Comparison of ENCODE assay signal across 9 cellular contexts in the genomic region with DNA sequence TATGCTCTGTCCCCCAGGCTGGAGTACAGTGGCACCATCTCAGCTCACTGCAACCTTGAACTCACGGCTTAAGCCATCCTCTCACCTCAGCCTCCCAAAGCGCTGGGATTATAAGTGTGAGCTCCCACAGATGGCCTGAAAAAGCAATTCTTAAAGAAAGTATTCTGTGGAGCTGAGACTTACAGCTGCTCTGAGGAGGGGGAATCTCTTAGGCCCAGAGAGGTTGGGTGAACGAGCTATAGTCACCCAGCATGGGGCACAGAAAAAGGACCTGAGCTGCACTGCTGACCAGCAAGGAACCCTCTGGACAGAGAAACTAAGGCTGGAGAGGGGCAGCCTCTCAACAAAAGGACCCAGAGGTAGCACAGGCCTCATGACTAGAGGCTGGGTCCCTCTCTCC. TPM values are rescaled to one million over a fixed set of nuclear protein-coding genes. Genes with fewer than 3 reads are reported as not detected.
A peak's percentile ranks its signal among the peaks of the same experiment; 100 is the strongest.
DNase-seq lines count a peak whose midpoint lies in the region; ATAC-seq, FAIRE-seq and TF ChIP-seq lines count a peak whose summit lies in the region.
"Had no signal": no experiment of that assay in that cellular context is flagged by ENCODE, and none has a peak within 500 bp of the region (broad histone marks: within the 10 kb centered on the region; RNA-seq: fewer than 3 reads in every experiment).

No MANE protein-coding gene starts in this region.

- no peak for TF ChIP-seq RAD21 in HepG2 (CRISPR knock-in tag; IDR thresholded peaks at IDR 0.05)

- H3K4me1 Mint-ChIP-seq in mesothelial cell of epicardium: peaks cover 42% of the 10 kb centered on the region

- no peak for FAIRE-seq in HepG2 (lab: Jason Lieb, UNC)
- no peak for FAIRE-seq in bronchial epithelial cell (lab: Jason Lieb, UNC)

- H3K27ac ChIP-seq in HepG2 (ENCODE audit: extremely low read length, insufficient read depth, low read length) (peak overlapping the region; percentile 79), right lobe of liver (no peak overlapping the region), uterus (peak overlapping the region; percentile 85 to 90)

- H3K27me3 ChIP-seq in HepG2 (ENCODE audit: control insufficient read depth in 1 of 2, insufficient read depth in 2 of 2, low read length in 2 of 2) (no peaks in the 10 kb centered on the region; a peak in 1 of 5 replicates), right lobe of liver (no peaks in the 10 kb centered on the region), bronchial epithelial cell (ENCODE audit: control insufficient read depth, insufficient read depth, low read length) (no peaks in the 10 kb centered on the region), uterus (no peaks in the 10 kb centered on the region)

- peaks cover 3% of the 10 kb centered on the region for H3K36me3 Mint-ChIP-seq in mesothelial cell of epicardium

- no peaks in the 10 kb centered on the region for H4K20me1 ChIP-seq in HepG2 (ENCODE audit: insufficient read depth, low read length)

- in situ Hi-C loops in HepG2 (cut with HindIII; ENCODE audit: extremely low pct_ligation_motif_present, low pct_unique_long_range_greater_than_20kb): no loop called here
- in situ Hi-C loops in GM13976 (cut with MboI; ENCODE audit: low sequenced_read_pairs, unreplicated experiment): no loop called here

- H3K4me3 Mint-ChIP-seq in mesothelial cell of epicardium: peak overlapping the region; percentile 82

- H3K4me3 ChIP-seq in HepG2 (replicated peaks in 1 of 3; ENCODE audit: insufficient read depth in 1 of 3, low read depth in 2 of 3, low read length in 3 of 3): peak overlapping the region; percentile 69 to 95 (median 70)
- no peak overlapping the region for H3K4me3 ChIP-seq in right lobe of liver
- H3K4me3 ChIP-seq in bronchial epithelial cell (ENCODE audit: low read depth, low read length): peak overlapping the region; percentile 87
- peak overlapping the region in 1 of 2 donors; percentile 63 for H3K4me3 ChIP-seq in uterus

- BruUV-seq in HepG2 (replicated peaks; lab: Mats Ljungman, UMichigan): no TSS peak

- H2AFZ ChIP-seq in HepG2 (ENCODE audit: low read length): no peak overlapping the region

- no peaks in the 10 kb centered on the region for H3K9me3 ChIP-seq in HepG2 (ENCODE audit: low read length)
- no peaks in the 10 kb centered on the region for H3K9me3 ChIP-seq in right lobe of liver
- no peaks in the 10 kb centered on the region for H3K9me3 ChIP-seq in uterus

- TF ChIP-seq EP300 in HepG2 (IDR thresholded peaks at IDR 0.05; ENCODE audit: low read depth in 2 of 2, low read length in 2 of 2): no peak
- no peak for TF ChIP-seq EP300 in HepG2 (CRISPR knock-in tag; IDR thresholded peaks at IDR 0.05; ENCODE audit: borderline replicate concordance)

- H3K4me2 ChIP-seq in HepG2 (ENCODE audit: low read depth, low read length): peak overlapping the region; percentile 79

- TF ChIP-seq CTCF in HepG2 (CRISPR knock-in tag; IDR thresholded peaks at IDR 0.05): no peak
- no peak for TF ChIP-seq CTCF in right lobe of liver (IDR thresholded peaks at IDR 0.05)
- no peak for TF ChIP-seq CTCF in bronchial epithelial cell (IDR thresholded peaks at IDR 0.05; ENCODE audit: insufficient read depth, low read length, severe bottlenecking)
- TF ChIP-seq CTCF in mesothelial cell of epicardium (IDR thresholded peaks at IDR 0.05; ENCODE audit: unreplicated experiment): no peak
- TF ChIP-seq CTCF in uterus (IDR thresholded peaks at IDR 0.05): no peak
- no peak for TF ChIP-seq CTCF in GM13976 (IDR thresholded peaks at IDR 0.05; ENCODE audit: borderline replicate concordance, control extremely low read depth, extremely low read depth, insufficient read depth, missing control alignments)

- intact Hi-C loops in HepG2 (cut with micrococcal nuclease; ENCODE audit: unreplicated experiment) (loop anchor here (2.0 kb wide), 1 partner anchor 17 kb away; no protein-coding TSS in a partner anchor), right lobe of liver (cut with DNase I) (no loop called here), uterus (cut with DNase I; ENCODE audit: low total_unique reads) (no loop called here)

- POLR2A ChIA-PET in HepG2 (lab: Yijun Ruan, JAX): interaction anchor here (2.1 to 2.7 kb wide), 2 partner anchors 12 to 123 kb away, joined by 15 to 32 read pairs; partner anchors contain the start of gene PAFAH2

- no peak for TF ChIP-seq POLR2A in HepG2 (IDR thresholded peaks at IDR 0.05; ENCODE audit: insufficient read depth in 1 of 2, low read depth in 2 of 2, low read length in 2 of 2)
- TF ChIP-seq POLR2A in right lobe of liver (IDR thresholded peaks at IDR 0.05): no peak
- TF ChIP-seq POLR2A in uterus (IDR thresholded peaks at IDR 0.05): no peak

- H3K36me3 ChIP-seq in HepG2 (replicated peaks in 1 of 2; ENCODE audit: control insufficient read depth in 1 of 2, insufficient read depth in 2 of 2, low read length in 2 of 2): no peaks in the 10 kb centered on the region
- H3K36me3 ChIP-seq in right lobe of liver: no peaks in the 10 kb centered on the region
- peaks cover 4% of the 10 kb centered on the region for H3K36me3 ChIP-seq in bronchial epithelial cell (ENCODE audit: control insufficient read depth, insufficient read depth, low read length)
- H3K36me3 ChIP-seq in uterus: no peaks in the 10 kb centered on the region

- peak overlapping the region; percentile 96 for H3K27ac Mint-ChIP-seq in mesothelial cell of epicardium

- DNase-seq in HepG2 (ENCODE audit: low spot score): no peak
- no peak for DNase-seq in right lobe of liver
- DNase-seq in bronchial epithelial cell (ENCODE audit: low read depth): no peak
- DNase-seq in mesothelial cell of epicardium (ENCODE audit: low spot score in 2 of 2, unreplicated experiment in 2 of 2): no peak
- no peak for DNase-seq in uterus
- no peak for DNase-seq in GM13976 (ENCODE audit: low spot score)
- DNase-seq: T-helper 2 cell had no signal

- 76% methylated on average over 3 of the region's 3 CpGs for WGBS in HepG2 (ENCODE audit: low lambda C conversion rate)
- WGBS in right lobe of liver (ENCODE audit: insufficient coverage, low coverage, low lambda C conversion rate, missing lambda C conversion rate): 91% methylated on average over 3 of the region's 3 CpGs

- peaks cover 22% of the 10 kb centered on the region for H3K79me2 ChIP-seq in HepG2 (ENCODE audit: insufficient read depth, low read length)

- H3K9ac ChIP-seq in HepG2 (ENCODE audit: insufficient read depth, low read depth, low read length): peak overlapping the region; percentile 67

- H3K4me1 ChIP-seq in HepG2 (ENCODE audit: insufficient read depth, low read length) (peaks cover 71% of the 10 kb centered on the region), right lobe of liver (peaks cover 0 to 60% (median 25%) of the 10 kb centered on the region in 4 donors), uterus (peaks cover 0 to 10% of the 10 kb centered on the region in 2 donors)

- CTCF ChIA-PET in HepG2 (lab: Yijun Ruan, JAX; ENCODE audit: low intra/inter-chr PET ratio, low total read pairs): no interaction called here

- no peaks in the 10 kb centered on the region for H3K27me3 Mint-ChIP-seq in mesothelial cell of epicardium (ENCODE audit: low read depth)

- no peaks in the 10 kb centered on the region for H3K9me3 Mint-ChIP-seq in mesothelial cell of epicardium

- ATAC-seq in HepG2 (no peak), right lobe of liver (no peak), GM21367 (IDR thresholded peaks at IDR 0.05; ENCODE audit: unreplicated experiment) (no peak), HG02973 (IDR thresholded peaks at IDR 0.05; ENCODE audit: unreplicated experiment) (no peak)

RNA-seq across cellular contexts. Expression of gene PAQR7, which starts 1.3 kb away (rescaled TPM):
- 6.0 and 13.2 TPM in 2 replicates for total RNA-seq in HepG2 (2016; rRNA removed; fragmentation: Illumina TruSeq; extraction: Trizol)
- total RNA-seq in HepG2 (2016; cell fraction: cytosol; rRNA removed; fragmentation: Illumina TruSeq; extraction: Trizol; ENCODE audit: low read depth): 4.1 and 4.7 TPM in 2 replicates
- total RNA-seq in HepG2 (2016; cell fraction: insoluble cytoplasmic fraction; rRNA removed; fragmentation: Illumina TruSeq; extraction: Trizol): 6.2 and 13.0 TPM in 2 replicates
- 10.2 and 10.4 TPM in 2 replicates for total RNA-seq in HepG2 (2016; cell fraction: membrane; rRNA removed; fragmentation: Illumina TruSeq; extraction: Trizol)
- total RNA-seq in HepG2 (2016; cell fraction: nucleus; rRNA removed; fragmentation: Illumina TruSeq; extraction: Trizol): 8.2 and 9.4 TPM in 2 replicates
- polyA plus RNA-seq in HepG2 (2011; rRNA removed): 16.6 and 20.2 TPM in 2 replicates
- 19.1 and 22.5 TPM in 2 replicates for polyA plus RNA-seq in HepG2 (2011; cell fraction: cytosol; rRNA removed)
- 17.0 and 18.5 TPM in 2 replicates for polyA plus RNA-seq in HepG2 (2011; cell fraction: nucleus; rRNA removed)
- polyA plus RNA-seq in HepG2 (2012): 13.9 and 14.2 TPM in 2 replicates
- polyA plus RNA-seq in HepG2 (2016; cell fraction: cytosol; fragmentation: Illumina TruSeq; extraction: Trizol; ENCODE audit: low read depth): 2.4 TPM in 2 replicates
- polyA plus RNA-seq in HepG2 (2016; cell fraction: insoluble cytoplasmic fraction; fragmentation: Illumina TruSeq; extraction: Trizol; ENCODE audit: low read depth): 4.5 and 5.3 TPM in 2 replicates
- polyA plus RNA-seq in HepG2 (2016; cell fraction: membrane; fragmentation: Illumina TruSeq; extraction: Trizol; ENCODE audit: low read depth): 5.2 and 5.6 TPM in 2 replicates
- 19.6 and 20.2 TPM in 2 replicates for polyA plus RNA-seq in HepG2 (2016; cell fraction: nucleus; fragmentation: Illumina TruSeq; extraction: Trizol; ENCODE audit: insufficient read depth, low read depth)
- 21.8 and 127 TPM in 2 replicates for polyA minus RNA-seq in HepG2 (2011; rRNA and poly(A)+ RNA removed; ENCODE audit: low replicate concordance)
- polyA minus RNA-seq in HepG2 (2011; cell fraction: cytosol; rRNA and poly(A)+ RNA removed): 28.0 and 29.7 TPM in 2 replicates
- 6.8 and 10.7 TPM in 2 replicates for polyA minus RNA-seq in HepG2 (2011; cell fraction: nucleus; rRNA and poly(A)+ RNA removed)
- 1 to 10 TPM in 5 of 6 experiments, under 1 TPM in 1; 0.74 to 4.8 (median 2.4) TPM for total RNA-seq in right lobe of liver
- total RNA-seq in bronchial epithelial cell: 12.6 and 20.7 TPM in 2 replicates
- total RNA-seq in mesothelial cell of epicardium: 24.0 to 26.8 TPM (median 24.0 TPM) in 3 replicates
- 10 to 100 TPM in 2 of 4 donors, 1 to 10 TPM in 2; 4.7 to 20.1 (median 9.9) TPM for total RNA-seq in uterus

RNA-seq across cellular contexts. Expression of gene AUNIP, which starts 15.0 kb away (rescaled TPM):
- total RNA-seq in HepG2 (2016; rRNA removed; fragmentation: Illumina TruSeq; extraction: Trizol) (12.3 and 12.8 TPM in 2 replicates), right lobe of liver (under 1 TPM in 2 of 6 experiments, not detected in 4; 0.43 to 0.56 TPM), bronchial epithelial cell (2.4 TPM in 2 replicates), mesothelial cell of epicardium (2.4 to 2.8 TPM (median 2.7 TPM) in 3 replicates), uterus (1 to 10 TPM in 1 of 4 donors, not detected in 3; 1.1 TPM)
- total RNA-seq in HepG2 (2016; cell fraction: cytosol; rRNA removed; fragmentation: Illumina TruSeq; extraction: Trizol; ENCODE audit: low read depth): 5.7 TPM in 2 replicates
- 12.6 and 14.1 TPM in 2 replicates for total RNA-seq in HepG2 (2016; cell fraction: insoluble cytoplasmic fraction; rRNA removed; fragmentation: Illumina TruSeq; extraction: Trizol)
- 10.9 and 11.6 TPM in 2 replicates for total RNA-seq in HepG2 (2016; cell fraction: membrane; rRNA removed; fragmentation: Illumina TruSeq; extraction: Trizol)
- 10.2 and 12.0 TPM in 2 replicates for total RNA-seq in HepG2 (2016; cell fraction: nucleus; rRNA removed; fragmentation: Illumina TruSeq; extraction: Trizol)
- polyA plus RNA-seq in HepG2 (2011; rRNA removed): 2.4 and 3.8 TPM in 2 replicates
- 2.0 and 2.5 TPM in 2 replicates for polyA plus RNA-seq in HepG2 (2011; cell fraction: cytosol; rRNA removed)
- polyA plus RNA-seq in HepG2 (2011; cell fraction: nucleus; rRNA removed): 2.3 TPM in 2 replicates
- polyA plus RNA-seq in HepG2 (2012): 1.4 and 2.3 TPM in 2 replicates
- polyA plus RNA-seq in HepG2 (2016; cell fraction: cytosol; fragmentation: Illumina TruSeq; extraction: Trizol; ENCODE audit: low read depth): 2.5 and 3.0 TPM in 2 replicates
- 12.7 and 13.5 TPM in 2 replicates for polyA plus RNA-seq in HepG2 (2016; cell fraction: insoluble cytoplasmic fraction; fragmentation: Illumina TruSeq; extraction: Trizol; ENCODE audit: low read depth)
- polyA plus RNA-seq in HepG2 (2016; cell fraction: membrane; fragmentation: Illumina TruSeq; extraction: Trizol; ENCODE audit: low read depth): 4.7 and 4.8 TPM in 2 replicates
- polyA plus RNA-seq in HepG2 (2016; cell fraction: nucleus; fragmentation: Illumina TruSeq; extraction: Trizol; ENCODE audit: insufficient read depth, low read depth): 7.1 and 8.3 TPM in 2 replicates
- polyA minus RNA-seq in HepG2 (2011; rRNA and poly(A)+ RNA removed; ENCODE audit: low replicate concordance): 4.6 and 20.8 TPM in 2 replicates
- polyA minus RNA-seq in HepG2 (2011; cell fraction: cytosol; rRNA and poly(A)+ RNA removed): 2.7 and 3.9 TPM in 2 replicates
- polyA minus RNA-seq in HepG2 (2011; cell fraction: nucleus; rRNA and poly(A)+ RNA removed): 5.7 and 7.3 TPM in 2 replicates

RNA-seq across cellular contexts. Expression of gene STMN1, which starts 32.0 kb away (rescaled TPM):
- total RNA-seq in HepG2 (2016; rRNA removed; fragmentation: Illumina TruSeq; extraction: Trizol) (409 and 618 TPM in 2 replicates), right lobe of liver (10 to 100 TPM in 1 of 6 experiments, 1 to 10 TPM in 5; 2.1 to 11.7 (median 6.8) TPM), bronchial epithelial cell (15.8 and 19.5 TPM in 2 replicates), mesothelial cell of epicardium (464 to 480 TPM (median 472 TPM) in 3 replicates), uterus (100 to 1,000 TPM in 1 of 4 donors, 10 to 100 TPM in 3; 34.6 to 100 (median 78.2) TPM)
- 56.4 and 56.9 TPM in 2 replicates for total RNA-seq in HepG2 (2016; cell fraction: cytosol; rRNA removed; fragmentation: Illumina TruSeq; extraction: Trizol; ENCODE audit: low read depth)
- 416 and 627 TPM in 2 replicates for total RNA-seq in HepG2 (2016; cell fraction: insoluble cytoplasmic fraction; rRNA removed; fragmentation: Illumina TruSeq; extraction: Trizol)
- total RNA-seq in HepG2 (2016; cell fraction: membrane; rRNA removed; fragmentation: Illumina TruSeq; extraction: Trizol): 77.5 and 91.5 TPM in 2 replicates
- 147 and 152 TPM in 2 replicates for total RNA-seq in HepG2 (2016; cell fraction: nucleus; rRNA removed; fragmentation: Illumina TruSeq; extraction: Trizol)
- 27.3 and 45.9 TPM in 2 replicates for polyA plus RNA-seq in HepG2 (2011; rRNA removed)
- polyA plus RNA-seq in HepG2 (2011; cell fraction: cytosol; rRNA removed): 14.4 and 19.7 TPM in 2 replicates
- 19.5 and 20.7 TPM in 2 replicates for polyA plus RNA-seq in HepG2 (2011; cell fraction: nucleus; rRNA removed)
- 58.4 and 155 TPM in 2 replicates for polyA plus RNA-seq in HepG2 (2012)
- polyA plus RNA-seq in HepG2 (2016; cell fraction: cytosol; fragmentation: Illumina TruSeq; extraction: Trizol; ENCODE audit: low read depth): 80.3 and 82.5 TPM in 2 replicates
- polyA plus RNA-seq in HepG2 (2016; cell fraction: insoluble cytoplasmic fraction; fragmentation: Illumina TruSeq; extraction: Trizol; ENCODE audit: low read depth): 774 and 823 TPM in 2 replicates
- polyA plus RNA-seq in HepG2 (2016; cell fraction: membrane; fragmentation: Illumina TruSeq; extraction: Trizol; ENCODE audit: low read depth): 86.8 and 89.3 TPM in 2 replicates
- polyA plus RNA-seq in HepG2 (2016; cell fraction: nucleus; fragmentation: Illumina TruSeq; extraction: Trizol; ENCODE audit: insufficient read depth, low read depth): 316 and 323 TPM in 2 replicates
- polyA minus RNA-seq in HepG2 (2011; rRNA and poly(A)+ RNA removed; ENCODE audit: low replicate concordance): 11.3 and 32.5 TPM in 2 replicates
- polyA minus RNA-seq in HepG2 (2011; cell fraction: cytosol; rRNA and poly(A)+ RNA removed): 18.3 and 20.7 TPM in 2 replicates
- 22.0 and 32.7 TPM in 2 replicates for polyA minus RNA-seq in HepG2 (2011; cell fraction: nucleus; rRNA and poly(A)+ RNA removed)

RNA-seq across cellular contexts. Expression of gene MTFR1L, which starts 54.5 kb away (rescaled TPM):
- total RNA-seq in HepG2 (2016; rRNA removed; fragmentation: Illumina TruSeq; extraction: Trizol) (38.0 and 47.5 TPM in 2 replicates), right lobe of liver (10 to 100 TPM; 30.8 to 48.9 (median 43.3) TPM), bronchial epithelial cell (15.0 and 22.0 TPM in 2 replicates), mesothelial cell of epicardium (74.3 to 76.6 TPM (median 74.7 TPM) in 3 replicates), uterus (100 to 1,000 TPM in 1 of 4 donors, 10 to 100 TPM in 3; 51.5 to 106 (median 63.7) TPM)
- 28.2 and 30.9 TPM in 2 replicates for total RNA-seq in HepG2 (2016; cell fraction: cytosol; rRNA removed; fragmentation: Illumina TruSeq; extraction: Trizol; ENCODE audit: low read depth)
- total RNA-seq in HepG2 (2016; cell fraction: insoluble cytoplasmic fraction; rRNA removed; fragmentation: Illumina TruSeq; extraction: Trizol): 40.1 and 47.2 TPM in 2 replicates
- 56.8 and 65.1 TPM in 2 replicates for total RNA-seq in HepG2 (2016; cell fraction: membrane; rRNA removed; fragmentation: Illumina TruSeq; extraction: Trizol)
- total RNA-seq in HepG2 (2016; cell fraction: nucleus; rRNA removed; fragmentation: Illumina TruSeq; extraction: Trizol): 25.8 and 26.4 TPM in 2 replicates
- 55.7 and 68.1 TPM in 2 replicates for polyA plus RNA-seq in HepG2 (2011; rRNA removed)
- 36.1 and 44.8 TPM in 2 replicates for polyA plus RNA-seq in HepG2 (2011; cell fraction: cytosol; rRNA removed)
- 196 and 210 TPM in 2 replicates for polyA plus RNA-seq in HepG2 (2011; cell fraction: nucleus; rRNA removed)
- 39.2 and 42.0 TPM in 2 replicates for polyA plus RNA-seq in HepG2 (2012)
- polyA plus RNA-seq in HepG2 (2016; cell fraction: cytosol; fragmentation: Illumina TruSeq; extraction: Trizol; ENCODE audit: low read depth): 28.1 and 35.4 TPM in 2 replicates
- polyA plus RNA-seq in HepG2 (2016; cell fraction: insoluble cytoplasmic fraction; fragmentation: Illumina TruSeq; extraction: Trizol; ENCODE audit: low read depth): 45.3 and 52.8 TPM in 2 replicates
- polyA plus RNA-seq in HepG2 (2016; cell fraction: membrane; fragmentation: Illumina TruSeq; extraction: Trizol; ENCODE audit: low read depth): 52.1 and 54.5 TPM in 2 replicates
- polyA plus RNA-seq in HepG2 (2016; cell fraction: nucleus; fragmentation: Illumina TruSeq; extraction: Trizol; ENCODE audit: insufficient read depth, low read depth): 60.6 and 65.4 TPM in 2 replicates
- 29.8 and 53.8 TPM in 2 replicates for polyA minus RNA-seq in HepG2 (2011; rRNA and poly(A)+ RNA removed; ENCODE audit: low replicate concordance)
- polyA minus RNA-seq in HepG2 (2011; cell fraction: cytosol; rRNA and poly(A)+ RNA removed): 18.0 and 18.1 TPM in 2 replicates
- polyA minus RNA-seq in HepG2 (2011; cell fraction: nucleus; rRNA and poly(A)+ RNA removed): 23.8 and 32.3 TPM in 2 replicates

Comparison
In these comparisons a context has a peak if more than half of its experiments do, and no peak if none do; other contexts are left out.
1. H3K27ac ChIP-seq: peak in HepG2 (single experiment) and uterus (2 of 2); none in right lobe of liver (0 of 3).
2. H3K4me3 ChIP-seq: peak in HepG2 (3 of 3) and bronchial epithelial cell (single experiment); none in right lobe of liver (0 of 3).